ENCODE assay signal across 20 cellular contexts in genomic region chr18:10145523-10145922, GRCh38.
"Had no signal": no experiment of that assay in that cellular context is flagged by ENCODE, and none has a peak within 500 bp of the region (broad histone marks: within the 10 kb centered on the region; RNA-seq: fewer than 3 reads in every experiment).

No MANE protein-coding gene starts in this region.

- H3K36me3 ChIP-seq: adrenal gland, SJSA1 had no signal

- H3K27ac ChIP-seq: adrenal gland, SJSA1 had no signal

- DNase-seq: activated CD4-positive, alpha-beta T cell treated with anti-CD3 and anti-CD28 coated beads for 48 hours; activated CD4-positive, alpha-beta T cell treated with anti-CD3 and anti-CD28 coated beads, Interleukin-2, amount 50 U/mL, for 4 hours; activated CD4-positive, CD25-positive, alpha-beta regulatory T cell treated with anti-CD3 and anti-CD28 coated beads, Interleukin-2, amount 50 U/mL, for 72 hours; activated CD8-positive, alpha-beta memory T cell treated with anti-CD3 and anti-CD28 coated beads, Interleukin-2, amount 50 U/mL, for 48 hours; activated CD8-positive, alpha-beta T cell treated with anti-CD3 and anti-CD28 coated beads, Interleukin-2, amount 10 ng/mL, durations not matched to agents 7 days and 5 days; activated naive CD4-positive, alpha-beta T cell treated with anti-CD3 and anti-CD28 coated beads, Interleukin-2, amount 50 U/mL, for 16 hours; activated naive CD8-positive, alpha-beta T cell treated with anti-CD3 and anti-CD28 coated beads, Interleukin-2, amount 10 ng/mL, durations not matched to agents 7 days and 5 days; activated T-cell treated with anti-CD3 and anti-CD28 coated beads, Interleukin-2, amount 50 U/mL, for 1 hour; adrenal gland; anterior cingulate cortex; Kasumi-1; KBM-7; NCI-H1694 treated with DMSO at 0.1 percent for 48 hours; NCI-H2029 treated with DMSO at 0.1 percent for 48 hours; NCI-H345; NCI-H510A treated with DMSO at 0.1 percent for 48 hours; PC-3; SHP77; SW 1271 had no signal

- H3K4me3 ChIP-seq: adrenal gland, SJSA1 had no signal

- H3K4me1 ChIP-seq: adrenal gland had no signal

- H3K27me3 ChIP-seq: adrenal gland, SJSA1 had no signal

- H3K9me3 ChIP-seq: adrenal gland, SJSA1 had no signal
